Comparison of ENCODE assay signal across 17 cellular contexts in the genomic region with DNA sequence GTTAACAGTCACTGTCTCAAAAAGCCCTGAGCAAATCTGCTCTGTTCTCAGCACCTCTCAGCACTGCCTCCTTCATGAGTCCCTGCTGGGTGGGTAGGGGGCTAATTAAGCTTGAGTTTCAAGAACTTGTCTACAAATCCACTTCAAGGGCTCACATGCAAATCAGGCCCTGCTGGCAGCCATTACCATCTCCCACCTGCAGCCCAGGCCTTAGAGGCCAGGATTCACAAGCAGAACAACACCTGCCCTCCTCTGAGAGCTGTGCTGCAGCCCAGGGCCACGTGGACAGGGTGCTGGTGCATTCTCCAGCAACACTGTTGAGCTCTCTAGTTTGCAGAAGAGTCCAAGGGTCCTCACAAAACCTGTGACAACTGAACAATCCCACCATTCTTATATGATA.
"Had no signal": no experiment of that assay in that cellular context is flagged by ENCODE, and none has a peak within 500 bp of the region (broad histone marks: within the 10 kb centered on the region; RNA-seq: fewer than 3 reads in every experiment).

No MANE protein-coding gene starts in this region.

- H3K36me3 Mint-ChIP-seq: activated naive CD4-positive, alpha-beta T cell treated with anti-CD3 and anti-CD28 coated beads, Interleukin-2, amount 50 U/mL, for 24 hours; memory B cell; naive thymus-derived CD4-positive, alpha-beta T cell; stimulated activated effector memory CD8-positive, alpha-beta T cell treated with anti-CD3 and anti-CD28 coated beads, Interleukin-12 subunit alpha, Interleukin-12 subunit beta, amount 100 ng/mL, for 72 hours had no signal

- H3K4me3 Mint-ChIP-seq: activated CD8-positive, alpha-beta T cell treated with anti-CD3 and anti-CD28 coated beads for 36 hours; activated naive CD4-positive, alpha-beta T cell treated with anti-CD3 and anti-CD28 coated beads, Interleukin-2, amount 50 U/mL, for 24 hours; memory B cell; naive thymus-derived CD4-positive, alpha-beta T cell; stimulated activated effector memory CD8-positive, alpha-beta T cell treated with anti-CD3 and anti-CD28 coated beads, Interleukin-12 subunit alpha, Interleukin-12 subunit beta, amount 100 ng/mL, for 72 hours; WTC11 had no signal

- H3K4me1 Mint-ChIP-seq: activated naive CD4-positive, alpha-beta T cell treated with anti-CD3 and anti-CD28 coated beads, Interleukin-2, amount 50 U/mL, for 24 hours; memory B cell; naive thymus-derived CD4-positive, alpha-beta T cell; stimulated activated effector memory CD8-positive, alpha-beta T cell treated with anti-CD3 and anti-CD28 coated beads, Interleukin-12 subunit alpha, Interleukin-12 subunit beta, amount 100 ng/mL, for 72 hours; WTC11 had no signal

- H3K4me1 ChIP-seq: adrenal gland, colonic mucosa, esophagus muscularis mucosa, left ventricle myocardium inferior had no signal

- H3K27me3 Mint-ChIP-seq: activated CD8-positive, alpha-beta T cell treated with anti-CD3 and anti-CD28 coated beads for 36 hours; activated naive CD4-positive, alpha-beta T cell treated with anti-CD3 and anti-CD28 coated beads, Interleukin-2, amount 50 U/mL, for 24 hours; memory B cell had no signal

- ATAC-seq: activated CD8-positive, alpha-beta T cell treated with anti-CD3 and anti-CD28 coated beads for 36 hours; mucosa of descending colon; naive thymus-derived CD4-positive, alpha-beta T cell; stimulated activated effector memory CD8-positive, alpha-beta T cell treated with anti-CD3 and anti-CD28 coated beads, Interleukin-12 subunit alpha, Interleukin-12 subunit beta, amount 100 ng/mL, for 72 hours; WTC11 had no signal

- H3K27ac ChIP-seq: adrenal gland, colonic mucosa, esophagus muscularis mucosa, left ventricle myocardium inferior had no signal

- H3K9me3 ChIP-seq: adrenal gland, colonic mucosa, esophagus muscularis mucosa, left ventricle myocardium inferior, mucosa of descending colon had no signal

- H3K4me3 ChIP-seq: adrenal gland, colonic mucosa, esophagus muscularis mucosa, left ventricle myocardium inferior, mucosa of descending colon had no signal

- H3K27ac Mint-ChIP-seq: activated CD8-positive, alpha-beta T cell treated with anti-CD3 and anti-CD28 coated beads for 36 hours; activated naive CD4-positive, alpha-beta T cell treated with anti-CD3 and anti-CD28 coated beads, Interleukin-2, amount 50 U/mL, for 24 hours; memory B cell; naive thymus-derived CD4-positive, alpha-beta T cell; stimulated activated effector memory CD8-positive, alpha-beta T cell treated with anti-CD3 and anti-CD28 coated beads, Interleukin-12 subunit alpha, Interleukin-12 subunit beta, amount 100 ng/mL, for 72 hours; WTC11 had no signal

- H3K9me3 Mint-ChIP-seq: activated CD8-positive, alpha-beta T cell treated with anti-CD3 and anti-CD28 coated beads for 36 hours; activated naive CD4-positive, alpha-beta T cell treated with anti-CD3 and anti-CD28 coated beads, Interleukin-2, amount 50 U/mL, for 24 hours had no signal

- H3K27me3 ChIP-seq: adrenal gland, colonic mucosa, esophagus muscularis mucosa had no signal

- H3K36me3 ChIP-seq: adrenal gland, colonic mucosa, esophagus muscularis mucosa, left ventricle myocardium inferior had no signal

- DNase-seq: activated CD4-positive, alpha-beta T cell treated with anti-CD3 and anti-CD28 coated beads for 48 hours; activated CD8-positive, alpha-beta memory T cell treated with anti-CD3 and anti-CD28 coated beads, Interleukin-2, amount 50 U/mL, for 4 hours; activated CD8-positive, alpha-beta T cell treated with anti-CD3 and anti-CD28 coated beads for 36 hours; activated effector memory CD4-positive, alpha-beta T cell treated with anti-CD3 and anti-CD28 coated beads, Interleukin-2, amount 50 U/mL, for 16 hours; activated T-cell treated with anti-CD3 and anti-CD28 coated beads, Interleukin-2, amount 50 U/mL, for 48 hours; adrenal gland; caudate nucleus; colonic mucosa; kidney; left ventricle myocardium inferior; mucosa of descending colon; naive thymus-derived CD4-positive, alpha-beta T cell had no signal
